Comparison of ENCODE assay signal across 8 cellular contexts in the genomic region with DNA sequence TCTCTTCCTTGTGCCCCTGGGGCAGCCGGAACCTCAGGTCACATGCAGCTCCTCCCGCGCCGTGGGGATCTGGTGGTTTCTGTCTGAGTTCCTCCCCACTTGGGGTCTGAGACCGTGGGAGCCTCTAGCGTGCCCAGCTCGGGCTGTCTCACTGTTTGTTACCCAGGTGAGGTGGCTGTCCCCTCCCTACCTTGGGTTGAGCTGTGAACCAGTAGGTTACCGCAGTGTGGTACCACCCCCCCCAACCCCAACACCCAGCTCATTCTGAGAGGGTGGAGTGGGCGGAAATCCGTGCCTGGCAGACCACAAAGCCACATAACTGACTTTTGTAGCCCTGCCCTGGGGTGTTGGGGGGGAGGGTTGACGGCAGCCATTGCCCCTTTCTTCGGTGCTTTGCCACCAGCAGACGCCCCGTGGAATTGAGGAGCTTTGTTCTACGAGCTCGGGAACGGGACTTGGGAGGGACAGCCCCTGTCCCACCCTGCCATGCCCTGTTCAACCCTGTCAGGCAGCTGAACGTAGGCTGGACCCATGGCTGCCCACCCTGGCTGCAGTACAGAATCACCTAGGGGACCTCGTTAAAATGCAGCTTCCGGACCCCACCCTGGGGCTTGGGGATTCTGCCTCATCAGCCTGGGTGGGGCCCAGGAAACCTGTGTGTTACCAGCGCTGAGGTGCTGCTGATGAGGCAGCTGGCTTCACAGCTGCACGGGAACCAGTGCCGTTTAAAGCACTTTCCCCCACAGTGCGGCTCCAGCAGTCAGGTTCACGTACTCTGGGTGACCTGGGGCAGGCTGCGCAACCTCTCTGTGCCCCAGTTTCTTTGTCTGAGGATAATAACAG. TPM values are rescaled to one million over a fixed set of nuclear protein-coding genes. Genes with fewer than 3 reads are reported as not detected.
DNase-seq lines count a peak whose midpoint lies in the region; ATAC-seq and TF ChIP-seq lines count a peak whose summit lies in the region.

No MANE protein-coding gene starts in this region.

- TF ChIP-seq CTCF in suprapubic skin (IDR thresholded peaks at IDR 0.05) (no peak), RWPE1 (conservative IDR thresholded peaks at IDR 0.05; ENCODE audit: low read depth) (no peak)

- H3K4me3 Mint-ChIP-seq in memory B cell: peak overlapping the region; percentile 78

- no peaks in the 10 kb centered on the region for H3K9me3 Mint-ChIP-seq in memory B cell

- CTCF ChIA-PET in RWPE1 (lab: Yijun Ruan, JAX): interaction anchor here (0.6 kb wide), 1 partner anchor 13 kb away, joined by 6 read pairs; no protein-coding TSS in a partner anchor

- WGBS in suprapubic skin: 33% methylated on average over 5 of the region's 26 CpGs

- no peak for TF ChIP-seq POLR2A in suprapubic skin (IDR thresholded peaks at IDR 0.05)

- H3K27ac Mint-ChIP-seq in memory B cell: peak overlapping the region; percentile 82

- peak; percentile 59 for DNase-seq in NAMALWA (ENCODE audit: low spot score)
- peak; percentile 90 for DNase-seq in activated T-cell treated with anti-CD3 and anti-CD28 coated beads for 4 hours
- DNase-seq in memory B cell (ENCODE audit: low spot score in 2 of 2): peak; percentile 79 to 86
- no peak for DNase-seq in suprapubic skin (ENCODE audit: low spot score in 2 of 2)
- DNase-seq in RWPE1 (ENCODE audit: low spot score): no peak
- no peak for DNase-seq in globus pallidus (ENCODE audit: low spot score)

- H3K27ac ChIP-seq in suprapubic skin: no peak overlapping the region
- H3K27ac ChIP-seq in RWPE1: no peak overlapping the region

- peaks cover 3% of the 10 kb centered on the region for H3K36me3 Mint-ChIP-seq in memory B cell

- POLR2A ChIA-PET in RWPE1 (lab: Yijun Ruan, JAX; ENCODE audit: low non-redundant PET): interaction anchor here (0.6 kb wide), 2 partner anchors 26 to 104 kb away, joined by 4 to 7 read pairs; no protein-coding TSS in a partner anchor

- peaks cover 13% of the 10 kb centered on the region for H3K4me1 ChIP-seq in suprapubic skin

- H3K27me3 Mint-ChIP-seq in memory B cell: no peaks in the 10 kb centered on the region

- peaks cover 25% of the 10 kb centered on the region for H3K4me1 Mint-ChIP-seq in memory B cell

- ATAC-seq in GM18868 (IDR thresholded peaks at IDR 0.05; ENCODE audit: unreplicated experiment): peak; percentile 76
- peak; percentile 82 for ATAC-seq in memory B cell (ENCODE audit: low read depth)
- ATAC-seq in HG03520 (IDR thresholded peaks at IDR 0.05; ENCODE audit: unreplicated experiment): no peak

- no peaks in the 10 kb centered on the region for H3K36me3 ChIP-seq in suprapubic skin

- no peaks in the 10 kb centered on the region for H3K9me3 ChIP-seq in suprapubic skin

- TF ChIP-seq EP300 in suprapubic skin (IDR thresholded peaks at IDR 0.05): no peak

- peaks cover 3% of the 10 kb centered on the region for H3K27me3 ChIP-seq in suprapubic skin

- peak overlapping the region; percentile 21 for H3K4me3 ChIP-seq in suprapubic skin

RNA-seq across cellular contexts. Expression of a gene that starts 18.5 kb away (rescaled TPM):
- 10 to 100 TPM; 10.8 to 18.3 (median 12.6) TPM for total RNA-seq in suprapubic skin

Comparison
In these comparisons a context has a peak if more than half of its experiments do, and no peak if none do; other contexts are left out.
1. DNase-seq: peak in NAMALWA (single experiment), activated T-cell treated with anti-CD3 and anti-CD28 coated beads for 4 hours (single experiment) and memory B cell (2 of 2); none in suprapubic skin (0 of 2), RWPE1 (single experiment) and globus pallidus (single experiment).